ENCODE assay signal across 22 cellular contexts in the genomic region with DNA sequence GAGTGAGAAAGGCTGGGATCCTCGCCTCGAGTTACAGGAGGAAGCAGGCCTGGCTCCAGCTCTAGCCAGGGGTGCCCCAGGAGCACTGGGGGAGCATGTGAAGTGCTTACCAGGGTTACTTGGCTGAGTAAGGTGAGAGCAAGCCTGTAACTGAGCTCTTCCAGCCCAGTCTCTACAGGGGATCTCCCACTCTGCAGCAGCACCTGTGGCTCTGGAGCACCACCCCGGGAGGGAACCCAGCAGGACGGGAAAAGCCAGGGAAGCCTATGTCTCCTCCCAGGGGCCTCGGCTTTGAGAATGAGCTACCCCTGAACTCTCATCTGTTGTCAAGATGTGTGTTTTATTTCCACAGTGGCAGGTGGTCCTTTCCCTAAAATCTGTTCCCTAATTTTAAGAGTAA. TPM values are rescaled to one million over a fixed set of nuclear protein-coding genes. Genes with fewer than 3 reads are reported as not detected.
DNase-seq lines count a peak whose midpoint lies in the region; ATAC-seq, FAIRE-seq and TF ChIP-seq lines count a peak whose summit lies in the region.
"Had no signal": no experiment of that assay in that cellular context is flagged by ENCODE, and none has a peak within 500 bp of the region (broad histone marks: within the 10 kb centered on the region; RNA-seq: fewer than 3 reads in every experiment).

No MANE protein-coding gene starts in this region.

- no peak overlapping the region for H2AK9ac ChIP-seq in IMR-90 (replicated peaks; ENCODE audit: low read depth, low read length, poor library complexity)

- H4K20me1 ChIP-seq in IMR-90 (ENCODE audit: insufficient read depth, low read length), result no peaks in the 10 kb centered on the region
- H4K20me1 ChIP-seq in H1 (replicated peaks in 1 of 2; ENCODE audit: control insufficient read depth in 1 of 2, insufficient read depth in 2 of 2, low read length in 2 of 2), result peaks cover 0 to 6% of the 10 kb centered on the region in 2 experiments
- H4K20me1 ChIP-seq in PC-3 (ENCODE audit: low read length), result peaks cover 5% of the 10 kb centered on the region; the same call in 1 of the 2 replicates

- H3K9me1 ChIP-seq in IMR-90 (ENCODE audit: insufficient read depth, low read length), result peaks cover 17% of the 10 kb centered on the region

- H3K36me3 ChIP-seq in IMR-90 (ENCODE audit: control insufficient read depth, insufficient read depth, low read length), result no peaks in the 10 kb centered on the region; the same call in 1 of the 2 replicates
- H3K36me3 ChIP-seq in H1 (ENCODE audit: control insufficient read depth in 2 of 4, insufficient read depth in 4 of 4, low read length in 3 of 4), result peaks cover 0 to 11% (median 3%) of the 10 kb centered on the region in 4 experiments; a peak in 3 of 8 replicates
- H3K36me3 ChIP-seq in psoas muscle (ENCODE audit: insufficient read depth in 1 of 2, low read depth in 1 of 2), result peaks cover 0 to 32% of the 10 kb centered on the region in 2 donors
- H3K36me3 ChIP-seq in PC-3 (ENCODE audit: low read depth, low read length), result peaks cover 16% of the 10 kb centered on the region; the same call in 1 of the 2 replicates

- H2BK120ac ChIP-seq in IMR-90 (ENCODE audit: low read depth, low read length) (no peak overlapping the region), H1 (replicated peaks; ENCODE audit: low read depth, low read length) (no peak overlapping the region)

- H3K23me2 ChIP-seq in H1 (ENCODE audit: low read depth, low read length), result no peaks in the 10 kb centered on the region

- H3K18ac ChIP-seq in IMR-90 (ENCODE audit: low read depth, low read length) (no peak overlapping the region), H1 (ENCODE audit: extremely low read depth, low read length) (no peak overlapping the region; the same call in 1 of the 2 replicates)

- no peaks in the 10 kb centered on the region; a peak in 1 of 4 replicates for H3K79me2 ChIP-seq in H1 (ENCODE audit: control insufficient read depth in 1 of 2, insufficient read depth in 2 of 2, low read length in 2 of 2)
- H3K79me2 ChIP-seq in PC-3 (ENCODE audit: low read length), result peaks cover 7% of the 10 kb centered on the region

- no peaks in the 10 kb centered on the region for H3K9me2 ChIP-seq in PC-3 (replicated peaks; ENCODE audit: low read length)

- no TSS peak for BruUV-seq in IMR-90 (replicated peaks; lab: Mats Ljungman, UMichigan)
- BruUV-seq in PC-3 (replicated peaks; lab: Mats Ljungman, UMichigan), result no TSS peak

- H2AFZ ChIP-seq in IMR-90 (replicated peaks; ENCODE audit: low read length, poor library complexity), result no peak overlapping the region
- no peak overlapping the region for H2AFZ ChIP-seq in H1 (ENCODE audit: low read length)
- H2AFZ ChIP-seq in PC-3 (ENCODE audit: low read length), result no peak overlapping the region

- H2BK15ac ChIP-seq in IMR-90 (ENCODE audit: low read depth, low read length), result no peak overlapping the region
- H2BK15ac ChIP-seq in H1 (ENCODE audit: low read length), result no peak overlapping the region

- H3K9me3 ChIP-seq in IMR-90 (ENCODE audit: control insufficient read depth, insufficient read depth, low read length) (no peaks in the 10 kb centered on the region), H1 (ENCODE audit: insufficient read depth in 2 of 2, low read depth in 1 of 2, low read length in 1 of 2) (no peaks in the 10 kb centered on the region), psoas muscle (no peaks in the 10 kb centered on the region), PC-3 (ENCODE audit: low read length) (no peaks in the 10 kb centered on the region)
- H3K9me3 ChIP-seq: A549, Caco-2, HAP-1 had no signal

- no peak overlapping the region for H2BK5ac ChIP-seq in IMR-90 (ENCODE audit: low read depth, low read length, poor library complexity, severe bottlenecking)
- H2BK5ac ChIP-seq in H1 (ENCODE audit: low read depth, low read length), result no peak overlapping the region

- intact Hi-C loops in IMR-90 (cut with micrococcal nuclease), result no loop called here
- intact Hi-C loops in psoas muscle (cut with DNase I), result no loop called here
- intact Hi-C loops in PC-3 (cut with micrococcal nuclease), result no loop called here
- intact Hi-C loops in sciatic nerve (cut with DNase I), result no loop called here

- POLR2A ChIA-PET in IMR-90 (lab: Charles Lee; ENCODE audit: unreplicated experiment), result no interaction called here
- POLR2A ChIA-PET in H1 (lab: Charles Lee; ENCODE audit: partially characterized antibody), result interaction anchor here (0.6 kb wide), 1 partner anchor 16 kb away, joined by 4 read pairs; no protein-coding TSS in a partner anchor
- POLR2A ChIA-PET in PC-3 (lab: Charles Lee; ENCODE audit: unreplicated experiment), result no interaction called here

- H2AK5ac ChIP-seq in IMR-90 (ENCODE audit: low read depth, low read length) (0 out of 2 replicates have a peak overlapping the region, but pooled peaks have one; percentile 21), H1 (ENCODE audit: low read depth, low read length) (no peak overlapping the region)

- H3K56ac ChIP-seq in IMR-90 (ENCODE audit: extremely low read depth, insufficient read depth, low read length) (no peak overlapping the region), H1 (replicated peaks; ENCODE audit: insufficient read length, low read depth, low read length) (no peak overlapping the region)

- TF ChIP-seq POLR2A in IMR-90 (IDR thresholded peaks at IDR 0.05; ENCODE audit: low read depth, low read length), result no peak
- TF ChIP-seq POLR2A in H1 (IDR thresholded peaks at IDR 0.05; ENCODE audit: control extremely low read depth in 1 of 2, low read depth in 2 of 2, low read length in 2 of 2), result no peak

- no peak for TF ChIP-seq EP300 in H1 (IDR thresholded peaks at IDR 0.05; ENCODE audit: borderline replicate concordance in 1 of 2, low read depth in 2 of 2, low read length in 2 of 2)

- in situ Hi-C loops in IMR-90 (cut with MboI; ENCODE audit: low sequenced_read_pairs), result no loop called here

- H3K4me3 ChIP-seq in IMR-90 (ENCODE audit: insufficient read depth, low read depth, low read length) (no peak overlapping the region), H1 (ENCODE audit: extremely low read depth in 1 of 4, insufficient read depth in 2 of 4, low read depth in 3 of 4, low read length in 4 of 4) (no peak overlapping the region), psoas muscle (no peak overlapping the region), PC-3 (ENCODE audit: low read length) (no peak overlapping the region)
- H3K4me3 ChIP-seq: A549, HAP-1 had no signal

- TF ChIP-seq RAD21 in IMR-90 (IDR thresholded peaks at IDR 0.05; ENCODE audit: low read length) (no peak), H1 (IDR thresholded peaks at IDR 0.05 in 1 of 2, conservative IDR thresholded peaks at IDR 0.05 in 1 of 2; ENCODE audit: low read depth in 2 of 2, low read length in 2 of 2) (no peak)

- H3K27ac ChIP-seq in IMR-90 (ENCODE audit: insufficient read depth, low read length), result no peak overlapping the region
- no peak overlapping the region for H3K27ac ChIP-seq in H1 (ENCODE audit: low read depth, low read length)
- H3K27ac ChIP-seq in psoas muscle, result peak overlapping the region; percentile 36
- no peak overlapping the region for H3K27ac ChIP-seq in PC-3 (ENCODE audit: low read length)
- H3K27ac ChIP-seq: 22Rv1, A549, C4-2B had no signal

- H3K4me2 ChIP-seq in IMR-90 (ENCODE audit: low read depth, low read length), result no peak overlapping the region
- no peak overlapping the region for H3K4me2 ChIP-seq in H1 (ENCODE audit: insufficient read depth in 1 of 2, low read depth in 2 of 2, low read length in 2 of 2)
- H3K4me2 ChIP-seq in PC-3 (ENCODE audit: low read length), result no peak overlapping the region
- H3K4me2 ChIP-seq: A549 had no signal

- no peak overlapping the region for H4K91ac ChIP-seq in IMR-90 (ENCODE audit: insufficient read depth, low read depth, low read length)
- no peak overlapping the region for H4K91ac ChIP-seq in H1 (replicated peaks; ENCODE audit: insufficient read length, low read length)

- DNase-seq in NCI-H2107 treated with DMSO at 0.1 percent for 48 hours (lab: John Stamatoyannopoulos, UW; ENCODE audit: unreplicated experiment) (peak; percentile 10), NCI-H2107 (lab: John Stamatoyannopoulos, UW) (no peak), IMR-90 (no peak), H1 (ENCODE audit: low read depth in 1 of 2, low spot score in 2 of 2) (no peak), psoas muscle (no peak), PC-3 (no peak), sciatic nerve (ENCODE audit: low spot score) (no peak)
- DNase-seq in activated CD4-positive, alpha-beta T cell treated with anti-CD3 and anti-CD28 coated beads for 4 hours, result no peak
- DNase-seq: AML-193; CD4-positive, alpha-beta T cell; DMS79; GDM1; GOT3 had no signal

- no peak for FAIRE-seq in H1 (lab: Jason Lieb, UNC)
- FAIRE-seq: A549, D721Med, GM12892, GM18507, HepG2 had no signal

- dilution Hi-C loops in IMR-90 (cut with HindIII; ENCODE audit: low sequenced_read_pairs, unreplicated experiment), result no loop called here

- H4K5ac ChIP-seq in IMR-90 (ENCODE audit: low read depth, low read length) (no peak overlapping the region), H1 (ENCODE audit: insufficient read length, low read depth, low read length) (no peak overlapping the region)

- no peaks in the 10 kb centered on the region for H3F3A ChIP-seq in PC-3 (ENCODE audit: low read length, unreplicated experiment)

- H3K14ac ChIP-seq in IMR-90 (replicated peaks; ENCODE audit: low read depth, low read length) (no peak overlapping the region), H1 (ENCODE audit: insufficient read length) (no peak overlapping the region)

- H2BK20ac ChIP-seq in IMR-90 (ENCODE audit: low read depth, low read length), result no peak overlapping the region
- H2BK20ac ChIP-seq in H1 (ENCODE audit: low read length), result no peak overlapping the region

- CTCF ChIA-PET in IMR-90 (lab: Yijun Ruan, JAX), result no interaction called here
- CTCF ChIA-PET in H1 (lab: Charles Lee; ENCODE audit: partially characterized antibody), result interaction anchor here (0.5 to 3.7 kb wide), 5 partner anchors 21 to 256 kb away, joined by 3 to 19 read pairs (median 3); partner anchors contain the start of gene TYSND1
- CTCF ChIA-PET in PC-3 (lab: Charles Lee), result no interaction called here

- no CpG with 5 or more reads among the region's 5 CpGs for WGBS in IMR-90 (ENCODE audit: extremely low coverage in 2 of 2, insufficient read length in 1 of 2), 2 experiments
- 56% methylated on average over 5 of the region's 5 CpGs; no CpG with 5 or more reads in 1 of the 2 experiments for WGBS in H1 (ENCODE audit: extremely low coverage in 1 of 2, insufficient coverage in 1 of 2, insufficient read length in 1 of 2, insufficient replicate concordance in 2 of 2, low coverage in 1 of 2, low lambda C conversion rate in 2 of 2, missing lambda C conversion rate in 1 of 2), 2 experiments
- 14 to 35% (median 28%) methylated on average over 5 of the region's 5 CpGs for WGBS in psoas muscle, 3 donors

- H3K9ac ChIP-seq in IMR-90 (ENCODE audit: low read depth, low read length) (no peak overlapping the region), H1 (replicated peaks in 1 of 4; ENCODE audit: extremely low read depth in 1 of 4, low read depth in 3 of 4, low read length in 3 of 4) (no peak overlapping the region), PC-3 (ENCODE audit: low read length) (no peak overlapping the region)

- TF ChIP-seq CTCF in IMR-90 (conservative IDR thresholded peaks at IDR 0.05; ENCODE audit: low read depth, low read length), result no peak
- TF ChIP-seq CTCF in H1 (IDR thresholded peaks at IDR 0.05; ENCODE audit: control extremely low read depth in 1 of 3, insufficient read depth in 1 of 3, low read depth in 1 of 3, low read length in 3 of 3), result no peak
- no peak for TF ChIP-seq CTCF in psoas muscle (IDR thresholded peaks at IDR 0.05)
- no peak for TF ChIP-seq CTCF in PC-3 (conservative IDR thresholded peaks at IDR 0.05; ENCODE audit: low read depth, low read length)

- no peaks in the 10 kb centered on the region for H3K27me3 ChIP-seq in IMR-90 (ENCODE audit: control insufficient read depth, insufficient read depth, low read length)
- H3K27me3 ChIP-seq in H1 (replicated peaks in 1 of 4; ENCODE audit: control insufficient read depth in 3 of 4, extremely low read depth in 1 of 4, insufficient read depth in 3 of 4, low read length in 3 of 4), result no peaks in the 10 kb centered on the region
- no peaks in the 10 kb centered on the region for H3K27me3 ChIP-seq in psoas muscle (ENCODE audit: insufficient read depth in 3 of 3, low read length in 2 of 3)
- no peaks in the 10 kb centered on the region for H3K27me3 ChIP-seq in PC-3 (ENCODE audit: low read length)

- H3K23ac ChIP-seq in IMR-90 (ENCODE audit: low read depth, low read length) (no peak overlapping the region), H1 (ENCODE audit: insufficient read length) (no peak overlapping the region)

- H4K8ac ChIP-seq in IMR-90 (ENCODE audit: low read depth in 2 of 2, low read length in 2 of 2), result no peak overlapping the region
- 0 out of 2 replicates have a peak overlapping the region, but pooled peaks have one; percentile 46 for H4K8ac ChIP-seq in H1 (ENCODE audit: extremely low read depth, insufficient read depth, low read length)

- H3K4me1 ChIP-seq in IMR-90 (ENCODE audit: control insufficient read depth, insufficient read depth, low read length) (peaks cover 9% of the 10 kb centered on the region), H1 (replicated peaks in 1 of 4; ENCODE audit: control insufficient read depth in 3 of 4, insufficient read depth in 4 of 4, low read length in 3 of 4) (peaks cover 2 to 10% (median 3%) of the 10 kb centered on the region in 4 experiments; a peak in 4 of 7 replicates), psoas muscle (peaks cover 18% of the 10 kb centered on the region), PC-3 (ENCODE audit: insufficient read depth, low read length) (peaks cover 12% of the 10 kb centered on the region)
- H3K4me1 ChIP-seq: HAP-1 had no signal

- no peak overlapping the region; the same call in 1 of the 2 replicates for H3K4ac ChIP-seq in IMR-90 (ENCODE audit: low read depth, low read length)
- H3K4ac ChIP-seq in H1 (replicated peaks; ENCODE audit: insufficient read length, low read depth, low read length), result no peak overlapping the region

- H3K79me1 ChIP-seq in IMR-90 (ENCODE audit: low read depth in 1 of 2, low read length in 2 of 2) (peaks cover 0 to 11% of the 10 kb centered on the region in 2 experiments; a peak in 1 of 4 replicates), H1 (ENCODE audit: low read depth, low read length) (no peaks in the 10 kb centered on the region; the same call in 1 of the 2 replicates)

- ATAC-seq in IMR-90 (ENCODE audit: low read depth) (no peak), psoas muscle (no peak), PC-3 (no peak), sciatic nerve (no peak)
- ATAC-seq: A549, HepG2 had no signal

- H2BK12ac ChIP-seq in H1 (ENCODE audit: low read depth, low read length), result 0 out of 2 replicates have a peak overlapping the region, but pooled peaks have one; percentile 27

RNA-seq across cellular contexts. Expression of gene LRRC20, which starts 10.6 kb away (rescaled TPM):
- total RNA-seq in IMR-90 (2012; rRNA removed) (6.9 and 9.5 TPM in 2 replicates), psoas muscle (100 to 1,000 TPM in 3 of 4 donors, 10 to 100 TPM in 1; 66.1 to 143 (median 140) TPM), PC-3 (2014; rRNA removed) (58.7 and 59.0 TPM in 2 replicates), sciatic nerve (5.1 TPM)
- polyA plus RNA-seq in IMR-90 (2012; rRNA removed) (11.5 and 12.4 TPM in 2 replicates), H1 (2011; rRNA removed) (44.5 and 60.2 TPM in 2 replicates), psoas muscle (100 to 1,000 TPM in 1 of 3 donors, 10 to 100 TPM in 2; 26.4 to 153 (median 67.2) TPM)
- polyA plus RNA-seq in IMR-90 (2012; cell fraction: cytosol; rRNA removed), result 8.1 and 15.0 TPM in 2 replicates
- 9.0 and 12.6 TPM in 2 replicates for polyA plus RNA-seq in IMR-90 (2012; cell fraction: nucleus; rRNA removed; ENCODE audit: low replicate concordance)
- total RNA-seq in H1 (2021; fragmentation: NEBNext Ultra II Directional; extraction: Animal tissue kit (Norgen Biotek cat#: 25700)), result 25.2 and 27.1 TPM in 2 replicates
- 53.4 TPM for polyA plus RNA-seq in H1 (2011; cell fraction: cytosol; rRNA removed)
- 53.4 TPM for polyA plus RNA-seq in H1 (2011; cell fraction: nucleus; rRNA removed)
- 16.3 to 31.8 TPM (median 25.4 TPM) in 4 replicates for polyA plus RNA-seq in H1 (2012, experiment 1 of 2)
- 30.6 TPM for polyA plus RNA-seq in H1 (2012, experiment 2 of 2)
- 20.2 TPM for polyA plus RNA-seq in H1 (2013, experiment 1 of 2)
- polyA plus RNA-seq in H1 (2013, experiment 2 of 2), result 21.7 TPM
- 40.6 and 44.5 TPM in 2 replicates for polyA minus RNA-seq in H1 (2011; rRNA and poly(A)+ RNA removed)
- polyA minus RNA-seq in H1 (2011; cell fraction: cytosol; rRNA and poly(A)+ RNA removed), result 12.9 TPM
- 17.2 TPM for polyA minus RNA-seq in H1 (2011; cell fraction: nucleus; rRNA and poly(A)+ RNA removed)

RNA-seq across cellular contexts. Expression of gene EIF4EBP2, which starts 32.1 kb away (rescaled TPM):
- 15.6 and 20.8 TPM in 2 replicates for total RNA-seq in IMR-90 (2012; rRNA removed)
- polyA plus RNA-seq in IMR-90 (2012; rRNA removed), result 10.4 and 13.7 TPM in 2 replicates
- 3.8 and 5.4 TPM in 2 replicates for polyA plus RNA-seq in IMR-90 (2012; cell fraction: cytosol; rRNA removed)
- polyA plus RNA-seq in IMR-90 (2012; cell fraction: nucleus; rRNA removed; ENCODE audit: low replicate concordance), result 2.9 and 17.2 TPM in 2 replicates
- 138 and 144 TPM in 2 replicates for total RNA-seq in H1 (2021; fragmentation: NEBNext Ultra II Directional; extraction: Animal tissue kit (Norgen Biotek cat#: 25700))
- polyA plus RNA-seq in H1 (2011; rRNA removed), result 39.8 and 55.3 TPM in 2 replicates
- polyA plus RNA-seq in H1 (2011; cell fraction: cytosol; rRNA removed), result 52.3 TPM
- polyA plus RNA-seq in H1 (2011; cell fraction: nucleus; rRNA removed), result 21.0 TPM
- polyA plus RNA-seq in H1 (2012, experiment 1 of 2), result 53.7 to 103 TPM (median 70.1 TPM) in 4 replicates
- 48.9 TPM for polyA plus RNA-seq in H1 (2012, experiment 2 of 2)
- 91.9 TPM for polyA plus RNA-seq in H1 (2013, experiment 1 of 2)
- polyA plus RNA-seq in H1 (2013, experiment 2 of 2), result 93.4 TPM
- 97.9 and 109 TPM in 2 replicates for polyA minus RNA-seq in H1 (2011; rRNA and poly(A)+ RNA removed)
- polyA minus RNA-seq in H1 (2011; cell fraction: cytosol; rRNA and poly(A)+ RNA removed), result 67.6 TPM
- 38.6 TPM for polyA minus RNA-seq in H1 (2011; cell fraction: nucleus; rRNA and poly(A)+ RNA removed)
- 10 to 100 TPM; 41.3 to 75.0 (median 62.0) TPM for total RNA-seq in psoas muscle
- polyA plus RNA-seq in psoas muscle, result 10 to 100 TPM; 13.0 to 76.6 (median 33.8) TPM
- total RNA-seq in PC-3 (2014; rRNA removed), result 29.2 and 32.6 TPM in 2 replicates
- 57.8 TPM for total RNA-seq in sciatic nerve
